In genomic region chr2:60534034-60534393, GRCh38 we compare ENCODE assay signal across 16 cellular contexts. TPM values are rescaled to one million over a fixed set of nuclear protein-coding genes. Genes with fewer than 3 reads are reported as not detected.
A peak's percentile ranks its signal among the peaks of the same experiment; 100 is the strongest.
DNase-seq lines count a peak whose midpoint lies in the region; ATAC-seq and TF ChIP-seq lines count a peak whose summit lies in the region.
"Had no signal": no experiment of that assay in that cellular context is flagged by ENCODE, and none has a peak within 500 bp of the region (broad histone marks: within the 10 kb centered on the region; RNA-seq: fewer than 3 reads in every experiment).

No MANE protein-coding gene starts in this region.

- CTCF ChIA-PET in WTC11 (lab: Charles Lee) = interaction anchor here (0.9 to 1.3 kb wide), 2 partner anchors 10 to 13 kb away, joined by 3 to 4 read pairs; no protein-coding TSS in a partner anchor

- H3K36me3 Mint-ChIP-seq in WTC11 (no peaks in the 10 kb centered on the region), mesothelial cell of epicardium (no peaks in the 10 kb centered on the region)

- ATAC-seq in Right ventricle myocardium inferior (no peak), WTC11 (peak; percentile 18), HG03521 (IDR thresholded peaks at IDR 0.05; ENCODE audit: unreplicated experiment) (no peak)
- ATAC-seq: activated T-cell treated with anti-CD3 and anti-CD28 coated beads, Interleukin-2, amount 50 U/mL, for 72 hours; lower lobe of right lung had no signal

- no peaks in the 10 kb centered on the region for H3K9me3 Mint-ChIP-seq in WTC11
- no peaks in the 10 kb centered on the region for H3K9me3 Mint-ChIP-seq in mesothelial cell of epicardium
- H3K9me3 Mint-ChIP-seq: activated T-cell treated with anti-CD3 and anti-CD28 coated beads, Interleukin-2, amount 50 U/mL, for 72 hours; dendritic cell treated with granulocyte-macrophage colony-stimulating factor and Interleukin-4, amounts not matched to agents 40 ng/mL and 50 ng/mL, for 4 days; T-helper 1 cell treated with Interleukin-12 subunit alpha and Interleukin-12 subunit beta and Interleukin-4 antibody, amounts not matched to agents 30 μg/mL and 1 μg/mL, for 36 hours had no signal

- H3K4me1 Mint-ChIP-seq in WTC11 (peaks cover 98% of the 10 kb centered on the region), mesothelial cell of epicardium (peaks cover 97% of the 10 kb centered on the region)

- H3K27ac Mint-ChIP-seq in WTC11 (no peak overlapping the region), mesothelial cell of epicardium (peak overlapping the region; percentile 96)
- H3K27ac Mint-ChIP-seq: activated T-cell treated with anti-CD3 and anti-CD28 coated beads, Interleukin-2, amount 50 U/mL, for 72 hours; dendritic cell treated with granulocyte-macrophage colony-stimulating factor and Interleukin-4, amounts not matched to agents 40 ng/mL and 50 ng/mL, for 4 days; T-helper 1 cell treated with Interleukin-12 subunit alpha and Interleukin-12 subunit beta and Interleukin-4 antibody, amounts not matched to agents 30 μg/mL and 1 μg/mL, for 36 hours had no signal

- intact Hi-C loops in left ventricle myocardium inferior (cut with micrococcal nuclease) (no loop called here), Right ventricle myocardium inferior (cut with DNase I) (loop anchor here (5.0 kb wide), 1 partner anchor 52 kb away; no protein-coding TSS in a partner anchor)

- TF ChIP-seq CTCF in left ventricle myocardium inferior (IDR thresholded peaks at IDR 0.05; ENCODE audit: borderline replicate concordance) (no peak), WTC11 (IDR thresholded peaks at IDR 0.05) (no peak), mesothelial cell of epicardium (IDR thresholded peaks at IDR 0.05; ENCODE audit: unreplicated experiment) (no peak)

- peaks cover 83% of the 10 kb centered on the region for H3K4me1 ChIP-seq in left ventricle myocardium inferior
- H3K4me1 ChIP-seq: tibial artery had no signal

- H3K27me3 Mint-ChIP-seq in WTC11 (ENCODE audit: low read depth) (no peaks in the 10 kb centered on the region), mesothelial cell of epicardium (ENCODE audit: low read depth) (no peaks in the 10 kb centered on the region)
- H3K27me3 Mint-ChIP-seq: dendritic cell treated with granulocyte-macrophage colony-stimulating factor and Interleukin-4, amounts not matched to agents 40 ng/mL and 50 ng/mL, for 4 days had no signal

- DNase-seq in left ventricle myocardium inferior = no peak
- no peak for DNase-seq in Right ventricle myocardium inferior (ENCODE audit: missing footprints)
- no peak for DNase-seq in WTC11 (ENCODE audit: low spot score)
- DNase-seq in mesothelial cell of epicardium (ENCODE audit: low spot score in 2 of 2, unreplicated experiment in 2 of 2) = no peak
- no peak for DNase-seq in middle frontal gyrus (ENCODE audit: extremely low spot score, low spot score)
- no peak for DNase-seq in SHP77 treated with DMSO at 0.1 percent for 48 hours (lab: John Stamatoyannopoulos, UW)
- no peak for DNase-seq in NCI-H748 (lab: John Stamatoyannopoulos, UW; ENCODE audit: unreplicated experiment)
- DNase-seq: ACHN; activated CD4-positive, alpha-beta T cell treated with anti-CD3 and anti-CD28 coated beads for 4 hours; activated T-cell treated with anti-CD3 and anti-CD28 coated beads, Interleukin-2, amount 50 U/mL, for 72 hours; amniotic stem cell; lower lobe of right lung; tibial artery had no signal

- H3K4me3 ChIP-seq in left ventricle myocardium inferior = peak overlapping the region; percentile 29
- H3K4me3 ChIP-seq: lower lobe of right lung, tibial artery had no signal

- peaks cover 76% of the 10 kb centered on the region for H3K27me3 ChIP-seq in left ventricle myocardium inferior (ENCODE audit: low read depth)

- H3K9me3 ChIP-seq in left ventricle myocardium inferior (replicated peaks) = no peaks in the 10 kb centered on the region
- H3K9me3 ChIP-seq: lower lobe of right lung, tibial artery had no signal

- peak overlapping the region; percentile 79 for H3K27ac ChIP-seq in left ventricle myocardium inferior (replicated peaks)
- H3K27ac ChIP-seq: lower lobe of right lung, tibial artery had no signal

- H3K4me3 Mint-ChIP-seq in WTC11 = no peak overlapping the region
- H3K4me3 Mint-ChIP-seq in mesothelial cell of epicardium = peak overlapping the region; percentile 24
- H3K4me3 Mint-ChIP-seq: activated T-cell treated with anti-CD3 and anti-CD28 coated beads, Interleukin-2, amount 50 U/mL, for 72 hours; dendritic cell treated with granulocyte-macrophage colony-stimulating factor and Interleukin-4, amounts not matched to agents 40 ng/mL and 50 ng/mL, for 4 days; T-helper 1 cell treated with Interleukin-12 subunit alpha and Interleukin-12 subunit beta and Interleukin-4 antibody, amounts not matched to agents 30 μg/mL and 1 μg/mL, for 36 hours had no signal

- no peaks in the 10 kb centered on the region for H3K36me3 ChIP-seq in left ventricle myocardium inferior
- H3K36me3 ChIP-seq: lower lobe of right lung, tibial artery had no signal

- POLR2A ChIA-PET in WTC11 (lab: Charles Lee) = no interaction called here

TF ChIP-seq in WTC11, 78 proteins besides CTCF, POLR2A, EP300 and RAD21:
- TF ChIP-seq ZBTB43 (CRISPR knock-in tag; IDR thresholded peaks at IDR 0.05) = no peak
- no peak for TF ChIP-seq E2F5 (CRISPR knock-in tag; IDR thresholded peaks at IDR 0.05)
- no peak for TF ChIP-seq CREM (CRISPR knock-in tag; IDR thresholded peaks at IDR 0.05)
- no peak for TF ChIP-seq PREB (CRISPR knock-in tag; IDR thresholded peaks at IDR 0.05; ENCODE audit: borderline replicate concordance)
- TF ChIP-seq MXD4 (CRISPR knock-in tag; IDR thresholded peaks at IDR 0.05; ENCODE audit: borderline replicate concordance) = no peak
- TF ChIP-seq ZNF281 (CRISPR knock-in tag; IDR thresholded peaks at IDR 0.05) = no peak
- TF ChIP-seq FOXP1 (CRISPR knock-in tag; IDR thresholded peaks at IDR 0.05; ENCODE audit: borderline replicate concordance) = no peak

RNA-seq across cellular contexts. Expression of gene BCL11A, which starts 19.4 kb away (rescaled TPM):
- total RNA-seq in left ventricle myocardium inferior (27.1 TPM), Right ventricle myocardium inferior (37.5 TPM), WTC11 (2021) (45.0 to 53.2 TPM (median 46.8 TPM) in 3 replicates), mesothelial cell of epicardium (139 to 142 TPM (median 141 TPM) in 3 replicates)
